Comparison of ENCODE assay signal across 9 cellular contexts in genomic region chr20:38894091-38894847, GRCh38. TPM values are rescaled to one million over a fixed set of nuclear protein-coding genes. Genes with fewer than 3 reads are reported as not detected.
DNase-seq lines count a peak whose midpoint lies in the region; FAIRE-seq and TF ChIP-seq lines count a peak whose summit lies in the region.
"Had no signal": no experiment of that assay in that cellular context is flagged by ENCODE, and none has a peak within 500 bp of the region (broad histone marks: within the 10 kb centered on the region; RNA-seq: fewer than 3 reads in every experiment).

No MANE protein-coding gene starts in this region.

- H3K36me3 Mint-ChIP-seq in nephron progenitor cell (ENCODE audit: low read depth): no peaks in the 10 kb centered on the region

- in situ Hi-C loops in G401 (cut with HindIII; ENCODE audit: low sequenced_read_pairs) (no loop called here), ACHN (cut with HindIII; ENCODE audit: low pct_ligation_motif_present, low pct_unique_long_range_greater_than_20kb, low sequenced_read_pairs) (no loop called here)

- no peak for TF ChIP-seq CTCF in nephron progenitor cell (IDR thresholded peaks at IDR 0.05)

- no peaks in the 10 kb centered on the region for H3K9me3 ChIP-seq in small intestine (ENCODE audit: control insufficient read depth, low read depth)
- H3K9me3 ChIP-seq: neutrophil had no signal

- H3K9me3 Mint-ChIP-seq in nephron progenitor cell: no peaks in the 10 kb centered on the region

- DNase-seq in G401 (ENCODE audit: low spot score): peak; percentile 57
- DNase-seq in NCI-H2171 (lab: John Stamatoyannopoulos, UW): peak; percentile 94
- DNase-seq in cerebellar cortex (ENCODE audit: low spot score): peak; percentile 46
- DNase-seq in nephron progenitor cell: no peak
- DNase-seq in ACHN: no peak
- DNase-seq in NOMO-1 treated with dmso at 0.1 percent for 144 hours (lab: John Stamatoyannopoulos, UW; ENCODE audit: unreplicated experiment): no peak
- DNase-seq in small intestine: no peak

- H3K4me1 ChIP-seq in small intestine (ENCODE audit: control insufficient read depth in 2 of 2, insufficient read depth in 1 of 2, low read depth in 1 of 2, low read length in 1 of 2): no peaks in the 10 kb centered on the region

- H3K4me3 Mint-ChIP-seq in nephron progenitor cell: peak overlapping the region; percentile 58

- no peaks in the 10 kb centered on the region for H3K36me3 ChIP-seq in small intestine (ENCODE audit: control insufficient read depth in 2 of 2, insufficient read depth in 2 of 2, low read length in 2 of 2)
- H3K36me3 ChIP-seq: neutrophil had no signal

- peaks cover 69% of the 10 kb centered on the region for H3K27me3 Mint-ChIP-seq in nephron progenitor cell (ENCODE audit: low read depth, poor library complexity)

- H3K27ac ChIP-seq in small intestine (ENCODE audit: low read depth in 1 of 2, low read length in 1 of 2): no peak overlapping the region
- H3K27ac ChIP-seq: neutrophil had no signal

- H3K4me1 Mint-ChIP-seq in nephron progenitor cell: peaks cover 8% of the 10 kb centered on the region

- H3K27me3 ChIP-seq in small intestine (ENCODE audit: control insufficient read depth in 2 of 2, insufficient read depth in 2 of 2, low read length in 2 of 2): no peaks in the 10 kb centered on the region

- no peak for FAIRE-seq in small intestine (lab: Jason Lieb, UNC)
- FAIRE-seq: bronchial epithelial cell had no signal

- no peak overlapping the region for H3K4me3 ChIP-seq in small intestine (ENCODE audit: low read depth in 1 of 2, low read length in 2 of 2)

- 11 to 18% (median 16%) methylated on average over 27 to 30 of the region's 30 CpGs for WGBS in small intestine, 3 donors

- H3K27ac Mint-ChIP-seq in nephron progenitor cell: no peak overlapping the region

RNA-seq across cellular contexts. Expression of gene FAM83D, which starts 31.9 kb away (rescaled TPM):
- 38.4 and 43.1 TPM in 2 replicates for total RNA-seq in G401 (2014; rRNA removed; shearing (Covaris generic))
- 10 to 100 TPM in 1 of 3 donors, 1 to 10 TPM in 2; 1.1 to 11.6 (median 2.5) TPM for polyA plus RNA-seq in small intestine

Comparison
In these comparisons a context has a peak if more than half of its experiments do, and no peak if none do; other contexts are left out.
1. DNase-seq: peak in G401 (single experiment), NCI-H2171 (single experiment) and cerebellar cortex (single experiment); none in nephron progenitor cell (single experiment), ACHN (single experiment), NOMO-1 treated with dmso at 0.1 percent for 144 hours (single experiment) and small intestine (single experiment).